In genomic region chr9:109172935-109173334, GRCh38 we compare ENCODE assay signal across 10 cellular contexts. TPM values are rescaled to one million over a fixed set of nuclear protein-coding genes. Genes with fewer than 3 reads are reported as not detected.
"Had no signal": no experiment of that assay in that cellular context is flagged by ENCODE, and none has a peak within 500 bp of the region (broad histone marks: within the 10 kb centered on the region; RNA-seq: fewer than 3 reads in every experiment).

No MANE protein-coding gene starts in this region.

- H3K9ac ChIP-seq: KMS-11 had no signal

- FAIRE-seq: HepG2, HTR-8/SVneo had no signal

- H3K27ac ChIP-seq: HL-60, KMS-11 had no signal

- H3K4me2 ChIP-seq: KMS-11 had no signal

- DNase-seq: IMR-90, KBM-7, KG1 had no signal

- ATAC-seq: HepG2 had no signal

RNA-seq across cellular contexts. Expression of gene FRRS1L, which starts 5.9 kb away (rescaled TPM):
- total RNA-seq: HT-29, HT1080 had no signal
- polyA plus RNA-seq: IgD-negative memory B cell had no signal
